In genomic region chr1:223486366-223486765, GRCh38 we compare ENCODE assay signal across 14 cellular contexts.
DNase-seq lines count a peak whose midpoint lies in the region; ATAC-seq and TF ChIP-seq lines count a peak whose summit lies in the region.
"Had no signal": no experiment of that assay in that cellular context is flagged by ENCODE, and none has a peak within 500 bp of the region (broad histone marks: within the 10 kb centered on the region; RNA-seq: fewer than 3 reads in every experiment).

No MANE protein-coding gene starts in this region.

- no peak overlapping the region for H3K4me3 ChIP-seq in NB4 (ENCODE audit: low read depth, low read length)
- H3K4me3 ChIP-seq: colonic mucosa, uterus had no signal

- ATAC-seq in T-helper 17 cell (no peak), HG02938 (IDR thresholded peaks at IDR 0.05; ENCODE audit: unreplicated experiment) (no peak), GM21825 (IDR thresholded peaks at IDR 0.05; ENCODE audit: unreplicated experiment) (no peak)

- H3K27ac Mint-ChIP-seq in T-helper 17 cell (peak overlapping the region; percentile 54), progenitor cell of endocrine pancreas (no peak overlapping the region)

- peak; percentile 16 for TF ChIP-seq CTCF in NB4 (IDR thresholded peaks at IDR 0.05; ENCODE audit: low read depth, low read length)
- TF ChIP-seq CTCF in progenitor cell of endocrine pancreas (IDR thresholded peaks at IDR 0.05; ENCODE audit: unreplicated experiment), result peak; percentile 39

- no peaks in the 10 kb centered on the region for H3K9me3 ChIP-seq in T-helper 17 cell (ENCODE audit: control insufficient read depth, low read length, poor library complexity, severe bottlenecking)
- H3K9me3 ChIP-seq: colonic mucosa, uterus had no signal

- H3K9me3 Mint-ChIP-seq in progenitor cell of endocrine pancreas (ENCODE audit: low read depth), result no peaks in the 10 kb centered on the region

- H3K4me1 Mint-ChIP-seq in T-helper 17 cell, result peaks cover 15% of the 10 kb centered on the region
- H3K4me1 Mint-ChIP-seq in progenitor cell of endocrine pancreas (ENCODE audit: low read depth), result peaks cover 5% of the 10 kb centered on the region

- H3K4me3 Mint-ChIP-seq in T-helper 17 cell (no peak overlapping the region), progenitor cell of endocrine pancreas (ENCODE audit: low read depth) (no peak overlapping the region)

- DNase-seq in NCI-H345 (lab: John Stamatoyannopoulos, UW) (peak; percentile 38), NCI-H345 treated with DMSO at 0.1 percent for 48 hours (lab: John Stamatoyannopoulos, UW; ENCODE audit: unreplicated experiment) (no peak), NB4 (ENCODE audit: low read depth) (no peak), T-helper 17 cell (no peak), progenitor cell of endocrine pancreas (ENCODE audit: low spot score, unreplicated experiment) (no peak), medulla oblongata (ENCODE audit: extremely low spot score) (no peak)
- DNase-seq: activated CD8-positive, alpha-beta memory T cell treated with anti-CD3 and anti-CD28 coated beads, Interleukin-2, amount 50 U/mL, for 48 hours; colonic mucosa; IMR-90; NCI-H226; SIG-M5; uterus had no signal

- H3K27me3 Mint-ChIP-seq in T-helper 17 cell (peaks cover 7% of the 10 kb centered on the region), progenitor cell of endocrine pancreas (peaks cover 22% of the 10 kb centered on the region)

- no peaks in the 10 kb centered on the region for H3K36me3 Mint-ChIP-seq in T-helper 17 cell (ENCODE audit: low read depth)
- H3K36me3 Mint-ChIP-seq in progenitor cell of endocrine pancreas (ENCODE audit: insufficient read depth), result no peaks in the 10 kb centered on the region

- TF ChIP-seq POLR2A in NB4 (IDR thresholded peaks at IDR 0.05; ENCODE audit: extremely low read depth, insufficient read length), result no peak
